In the genomic region with DNA sequence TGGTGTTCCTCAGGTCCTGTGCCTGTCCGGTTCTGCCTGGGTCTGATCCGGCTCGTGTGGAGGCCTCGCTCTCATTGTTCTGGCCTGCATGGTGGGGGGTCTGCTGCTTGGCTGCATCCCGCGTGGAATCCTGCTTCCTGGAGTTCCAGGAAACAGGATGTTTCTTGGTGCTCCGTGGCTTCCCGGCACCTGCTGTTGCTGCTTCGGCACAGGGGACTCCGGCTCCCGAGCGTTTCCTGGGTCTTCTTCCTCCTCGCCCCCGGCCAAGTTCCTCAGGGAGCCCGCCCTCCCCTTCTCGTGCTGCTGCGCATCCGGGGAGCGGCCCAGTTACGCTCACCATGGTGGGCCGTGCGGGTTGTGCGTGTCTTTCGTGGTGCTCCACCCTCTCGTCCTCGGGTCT, we compare ENCODE assay signal across 17 cellular contexts. TPM values are rescaled to one million over a fixed set of nuclear protein-coding genes. Genes with fewer than 3 reads are reported as not detected.
DNase-seq lines count a peak whose midpoint lies in the region; ATAC-seq and TF ChIP-seq lines count a peak whose summit lies in the region.
"Had no signal": no experiment of that assay in that cellular context is flagged by ENCODE, and none has a peak within 500 bp of the region (broad histone marks: within the 10 kb centered on the region; RNA-seq: fewer than 3 reads in every experiment).

No MANE protein-coding gene starts in this region.

- H3K4me1 Mint-ChIP-seq in activated naive CD8-positive, alpha-beta T cell treated with anti-CD3 and anti-CD28 coated beads, Interleukin-2, amount 10 ng/mL, durations not matched to agents 7 days and 5 days: peaks cover 9% of the 10 kb centered on the region
- H3K4me1 Mint-ChIP-seq in activated naive CD8-positive, alpha-beta T cell treated with anti-CD3 and anti-CD28 coated beads for 36 hours: peaks cover 13% of the 10 kb centered on the region
- peaks cover 14 to 21% (median 19%) of the 10 kb centered on the region in 3 donors for H3K4me1 Mint-ChIP-seq in T-cell
- H3K4me1 Mint-ChIP-seq: CD14-positive monocyte had no signal

- CTCF ChIA-PET in T-cell (lab: Charles Lee): no interaction called here

- H3K27ac ChIP-seq in upper lobe of right lung: no peak overlapping the region
- no peak overlapping the region for H3K27ac ChIP-seq in effector memory CD4-positive, alpha-beta T cell (ENCODE audit: insufficient read depth, low read length, poor library complexity, severe bottlenecking)
- H3K27ac ChIP-seq: A549, PC-9 had no signal

- H3K27me3 ChIP-seq in upper lobe of right lung: no peaks in the 10 kb centered on the region
- H3K27me3 ChIP-seq in effector memory CD4-positive, alpha-beta T cell (replicated peaks; ENCODE audit: control insufficient read depth, insufficient read depth, low read length, poor library complexity, severe bottlenecking): no peaks in the 10 kb centered on the region
- H3K27me3 ChIP-seq: MG63 had no signal

- POLR2A ChIA-PET in activated naive CD8-positive, alpha-beta T cell treated with anti-CD3 and anti-CD28 coated beads, Interleukin-2, amount 10 ng/mL, durations not matched to agents 7 days and 5 days (lab: Charles Lee): no interaction called here
- POLR2A ChIA-PET in T-cell (lab: Charles Lee): no interaction called here

- no peak for TF ChIP-seq CTCF in upper lobe of right lung (IDR thresholded peaks at IDR 0.05)

- intact Hi-C loops in upper lobe of right lung (cut with DNase I): no loop called here

- H3K36me3 Mint-ChIP-seq in activated naive CD8-positive, alpha-beta T cell treated with anti-CD3 and anti-CD28 coated beads, Interleukin-2, amount 10 ng/mL, durations not matched to agents 7 days and 5 days: no peaks in the 10 kb centered on the region
- peaks cover 8% of the 10 kb centered on the region for H3K36me3 Mint-ChIP-seq in activated naive CD8-positive, alpha-beta T cell treated with anti-CD3 and anti-CD28 coated beads for 36 hours
- no peaks in the 10 kb centered on the region for H3K36me3 Mint-ChIP-seq in T-cell
- H3K36me3 Mint-ChIP-seq: CD14-positive monocyte had no signal

- no peak overlapping the region for H3K4me3 ChIP-seq in upper lobe of right lung
- no peak overlapping the region for H3K4me3 ChIP-seq in effector memory CD4-positive, alpha-beta T cell (ENCODE audit: insufficient read depth, low read depth, low read length, poor library complexity, severe bottlenecking)
- H3K4me3 ChIP-seq: A549, MG63, PC-9 had no signal

- no peaks in the 10 kb centered on the region for H3K9me3 Mint-ChIP-seq in activated naive CD8-positive, alpha-beta T cell treated with anti-CD3 and anti-CD28 coated beads, Interleukin-2, amount 10 ng/mL, durations not matched to agents 7 days and 5 days
- no peaks in the 10 kb centered on the region for H3K9me3 Mint-ChIP-seq in activated naive CD8-positive, alpha-beta T cell treated with anti-CD3 and anti-CD28 coated beads for 36 hours
- H3K9me3 Mint-ChIP-seq in T-cell: no peaks in the 10 kb centered on the region

- H3K4me3 Mint-ChIP-seq in activated naive CD8-positive, alpha-beta T cell treated with anti-CD3 and anti-CD28 coated beads, Interleukin-2, amount 10 ng/mL, durations not matched to agents 7 days and 5 days: no peak overlapping the region
- H3K4me3 Mint-ChIP-seq in activated naive CD8-positive, alpha-beta T cell treated with anti-CD3 and anti-CD28 coated beads for 36 hours: no peak overlapping the region
- peak overlapping the region in 2 of 3 donors; percentile 9 to 64 for H3K4me3 Mint-ChIP-seq in T-cell
- H3K4me3 Mint-ChIP-seq: CD14-positive monocyte, HFFc6 had no signal

- peak; percentile 14 for DNase-seq in activated naive CD8-positive, alpha-beta T cell treated with anti-CD3 and anti-CD28 coated beads, Interleukin-2, amount 10 ng/mL, durations not matched to agents 7 days and 5 days
- no peak for DNase-seq in activated naive CD8-positive, alpha-beta T cell treated with anti-CD3 and anti-CD28 coated beads for 36 hours
- peak in 1 of 34 experiments; percentile 3 for DNase-seq in T-cell
- peak; percentile 78 for DNase-seq in mesenteric fat pad (ENCODE audit: low spot score)
- DNase-seq in upper lobe of right lung: peak; percentile 56
- no peak for DNase-seq in effector memory CD4-positive, alpha-beta T cell
- DNase-seq in foreskin melanocyte: no peak
- DNase-seq in NCI-H128 (lab: John Stamatoyannopoulos, UW; ENCODE audit: unreplicated experiment): no peak
- DNase-seq: HFFc6, Karpas-422, MG63, NCI-H1092, NCI-H510A treated with DMSO at 0.1 percent for 48 hours, PC-9 had no signal

- H3K27ac Mint-ChIP-seq in activated naive CD8-positive, alpha-beta T cell treated with anti-CD3 and anti-CD28 coated beads, Interleukin-2, amount 10 ng/mL, durations not matched to agents 7 days and 5 days: peak overlapping the region; percentile 64
- no peak overlapping the region for H3K27ac Mint-ChIP-seq in activated naive CD8-positive, alpha-beta T cell treated with anti-CD3 and anti-CD28 coated beads for 36 hours
- H3K27ac Mint-ChIP-seq in T-cell: peak overlapping the region in 1 of 2 donors; percentile 48
- H3K27ac Mint-ChIP-seq: CD14-positive monocyte, HFFc6 had no signal

- H3K9me3 ChIP-seq in upper lobe of right lung: no peaks in the 10 kb centered on the region
- no peaks in the 10 kb centered on the region for H3K9me3 ChIP-seq in effector memory CD4-positive, alpha-beta T cell (ENCODE audit: control insufficient read depth, low read length)
- H3K9me3 ChIP-seq: A549, Caco-2, MG63 had no signal

- no peaks in the 10 kb centered on the region for H3K4me1 ChIP-seq in upper lobe of right lung
- H3K4me1 ChIP-seq in effector memory CD4-positive, alpha-beta T cell (ENCODE audit: control insufficient read depth, insufficient read depth, low read length, poor library complexity, severe bottlenecking): no peaks in the 10 kb centered on the region
- H3K4me1 ChIP-seq: A549, Caco-2 had no signal

- H3K27me3 Mint-ChIP-seq in activated naive CD8-positive, alpha-beta T cell treated with anti-CD3 and anti-CD28 coated beads, Interleukin-2, amount 10 ng/mL, durations not matched to agents 7 days and 5 days: no peaks in the 10 kb centered on the region
- peaks cover 11% of the 10 kb centered on the region for H3K27me3 Mint-ChIP-seq in activated naive CD8-positive, alpha-beta T cell treated with anti-CD3 and anti-CD28 coated beads for 36 hours
- peaks cover 5 to 12% of the 10 kb centered on the region in 2 donors for H3K27me3 Mint-ChIP-seq in T-cell

- no peaks in the 10 kb centered on the region for H3K36me3 ChIP-seq in upper lobe of right lung
- no peaks in the 10 kb centered on the region for H3K36me3 ChIP-seq in effector memory CD4-positive, alpha-beta T cell (ENCODE audit: control insufficient read depth, insufficient read depth, low read length)
- H3K36me3 ChIP-seq: MG63 had no signal

- ATAC-seq in activated naive CD8-positive, alpha-beta T cell treated with anti-CD3 and anti-CD28 coated beads, Interleukin-2, amount 10 ng/mL, durations not matched to agents 7 days and 5 days (ENCODE audit: low read depth): no peak
- ATAC-seq in T-cell (replicated peaks in 1 of 4): no peak
- ATAC-seq in upper lobe of right lung: no peak
- ATAC-seq: A549 had no signal

RNA-seq across cellular contexts. Expression of a gene that starts 29.9 kb away (rescaled TPM):
- 1 to 10 TPM; 1.6 to 1.7 TPM for total RNA-seq in activated naive CD8-positive, alpha-beta T cell treated with anti-CD3 and anti-CD28 coated beads, Interleukin-2, amount 10 ng/mL, durations not matched to agents 7 days and 5 days
- 1 to 10 TPM; 9.1 to 9.3 TPM for total RNA-seq in activated naive CD8-positive, alpha-beta T cell treated with anti-CD3 and anti-CD28 coated beads for 36 hours
- total RNA-seq in T-cell (1 to 10 TPM; 1.4 to 3.6 (median 2.3) TPM), mesenteric fat pad (0.29 TPM), upper lobe of right lung (4.9 TPM)
- total RNA-seq: HFFc6 had no signal

RNA-seq across cellular contexts. Expression of a gene that starts 50.4 kb away (rescaled TPM):
- total RNA-seq in activated naive CD8-positive, alpha-beta T cell treated with anti-CD3 and anti-CD28 coated beads, Interleukin-2, amount 10 ng/mL, durations not matched to agents 7 days and 5 days: under 1 TPM; 0.44 to 0.60 TPM
- under 1 TPM in 1 of 2 experiments, not detected in 1; 0.04 TPM for total RNA-seq in activated naive CD8-positive, alpha-beta T cell treated with anti-CD3 and anti-CD28 coated beads for 36 hours
- total RNA-seq in T-cell (1 to 10 TPM in 4 of 5 donors, under 1 TPM in 1; 0.38 to 6.1 (median 1.3) TPM), mesenteric fat pad (0.32 TPM), upper lobe of right lung (1.2 TPM)
- total RNA-seq: HFFc6, PC-9 had no signal

Comparison
In these comparisons a context has a peak if more than half of its experiments do, and no peak if none do; other contexts are left out.
1. DNase-seq: peak in activated naive CD8-positive, alpha-beta T cell treated with anti-CD3 and anti-CD28 coated beads, Interleukin-2, amount 10 ng/mL, durations not matched to agents 7 days and 5 days (single experiment), mesenteric fat pad (single experiment) and upper lobe of right lung (single experiment); none in activated naive CD8-positive, alpha-beta T cell treated with anti-CD3 and anti-CD28 coated beads for 36 hours (single experiment), effector memory CD4-positive, alpha-beta T cell (0 of 3), foreskin melanocyte (single experiment) and NCI-H128 (single experiment).
2. H3K4me3 Mint-ChIP-seq: peak in T-cell (2 of 3); none in activated naive CD8-positive, alpha-beta T cell treated with anti-CD3 and anti-CD28 coated beads, Interleukin-2, amount 10 ng/mL, durations not matched to agents 7 days and 5 days (single experiment) and activated naive CD8-positive, alpha-beta T cell treated with anti-CD3 and anti-CD28 coated beads for 36 hours (single experiment).